ENCODE assay signal across 22 cellular contexts in the genomic region with DNA sequence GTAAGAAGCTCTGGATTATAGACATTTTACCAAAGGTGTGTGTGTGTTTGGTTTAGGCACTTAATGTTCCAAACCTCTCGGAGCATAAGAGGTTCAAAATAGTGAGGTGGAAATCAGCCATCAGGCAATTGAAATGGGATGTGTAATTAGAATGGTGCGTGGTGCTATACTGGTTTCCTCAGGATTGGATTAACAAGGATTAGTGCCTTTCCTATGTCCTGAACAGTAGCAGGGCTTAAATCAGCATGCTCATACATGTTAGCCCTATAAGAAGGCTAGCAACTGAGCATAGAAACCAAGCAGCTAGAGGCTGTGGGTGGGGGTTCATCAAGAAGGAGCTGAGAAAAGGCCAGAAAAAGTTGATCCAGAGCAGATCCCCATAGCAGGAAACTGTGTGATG.
DNase-seq lines count a peak whose midpoint lies in the region; ATAC-seq, FAIRE-seq and TF ChIP-seq lines count a peak whose summit lies in the region.
"Had no signal": no experiment of that assay in that cellular context is flagged by ENCODE, and none has a peak within 500 bp of the region (broad histone marks: within the 10 kb centered on the region; RNA-seq: fewer than 3 reads in every experiment).

No MANE protein-coding gene starts in this region.

- FAIRE-seq in GM12892 (lab: Jason Lieb, UNC): peak; percentile 21
- FAIRE-seq: GM18507, RCC 7860 had no signal

- ATAC-seq in esophagus mucosa: peak; percentile 99
- no peak for ATAC-seq in GM18868 (IDR thresholded peaks at IDR 0.05; ENCODE audit: unreplicated experiment)
- no peak for ATAC-seq in GM19324 (IDR thresholded peaks at IDR 0.05; ENCODE audit: low FRiP score, unreplicated experiment)

- TF ChIP-seq CTCF in retinal pigment epithelial cell (conservative IDR thresholded peaks at IDR 0.05; ENCODE audit: low read depth, low read length): no peak

- TF ChIP-seq POLR2A in GM12892 (IDR thresholded peaks at IDR 0.05; ENCODE audit: low read depth, low read length): no peak

- H3K4me3 ChIP-seq in retinal pigment epithelial cell (ENCODE audit: low read length): no peak overlapping the region

- DNase-seq in GM12892 (ENCODE audit: insufficient read length) (no peak), NCI-H82 treated with DMSO at 0.1 percent for 48 hours (lab: John Stamatoyannopoulos, UW; ENCODE audit: unreplicated experiment) (peak; percentile 83), retinal pigment epithelial cell (ENCODE audit: low read depth) (peak; percentile 18), NCI-H226 (no peak)
- DNase-seq: CD4-positive, CD25-positive, alpha-beta regulatory T cell; DMS 273 treated with DMSO at 0.1 percent for 48 hours; DMS79 treated with DMSO at 0.1 percent for 48 hours; H9; HFFc6; Kasumi-1; MM.1S; NCI-H1048; NCI-H1436; NCI-H187 treated with DMSO at 0.1 percent for 48 hours; NCI-H510A treated with DMSO at 0.1 percent for 48 hours; NCI-H774; OCI-M1 had no signal

Comparison
In these comparisons a context has a peak if more than half of its experiments do, and no peak if none do; other contexts are left out.
1. DNase-seq: peak in NCI-H82 treated with DMSO at 0.1 percent for 48 hours (single experiment) and retinal pigment epithelial cell (single experiment); none in GM12892 (single experiment) and NCI-H226 (single experiment).